24 cellular contexts compared by ENCODE assay signal in the genomic region with DNA sequence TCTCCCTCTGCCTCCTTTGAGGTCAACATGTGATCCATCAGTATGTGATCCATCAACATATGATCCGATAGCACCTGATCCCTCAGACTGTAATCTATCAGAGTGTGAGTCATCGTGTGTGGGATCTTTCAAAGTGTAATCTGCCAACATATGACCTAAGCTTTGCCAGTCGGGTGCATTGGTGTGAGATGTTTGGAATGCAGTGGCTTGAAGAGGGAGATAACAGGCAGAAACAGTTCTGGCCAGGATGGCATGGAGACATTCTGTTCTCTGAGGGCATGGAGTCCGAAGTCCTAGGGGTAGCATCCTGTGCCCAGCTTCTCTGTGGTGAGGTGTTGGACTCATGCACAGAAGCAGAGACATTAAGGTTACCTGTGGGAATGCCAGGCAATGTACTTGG.
DNase-seq lines count a peak whose midpoint lies in the region; TF ChIP-seq lines count a peak whose summit lies in the region.
"Had no signal": no experiment of that assay in that cellular context is flagged by ENCODE, and none has a peak within 500 bp of the region (broad histone marks: within the 10 kb centered on the region; RNA-seq: fewer than 3 reads in every experiment).

No MANE protein-coding gene starts in this region.

- H3F3A ChIP-seq in SK-N-SH (replicated peaks; ENCODE audit: insufficient read depth): no peaks in the 10 kb centered on the region

- CTCF ChIA-PET in SK-N-SH (lab: Yijun Ruan, JAX): interaction anchor here (1.0 to 1.2 kb wide), 2 partner anchors 10 to 25 kb away, joined by 3 read pairs; no protein-coding TSS in a partner anchor

- no peak overlapping the region for H2BK120ac ChIP-seq in mesenchymal stem cell (ENCODE audit: low read depth, low read length)

- DNase-seq in ELR (ENCODE audit: low read depth): peak; percentile 41
- DNase-seq in SK-N-SH: no peak
- DNase-seq in fibroblast of pulmonary artery (ENCODE audit: low read depth): peak; percentile 14
- DNase-seq in mucosa of gallbladder (ENCODE audit: low spot score): peak; percentile 56
- DNase-seq in mesenchymal stem cell: no peak
- DNase-seq in NCI-H510A (lab: John Stamatoyannopoulos, UW): no peak
- no peak for DNase-seq in SJCRH30
- DNase-seq in DMS79 (lab: John Stamatoyannopoulos, UW): no peak
- DNase-seq: activated CD8-positive, alpha-beta T cell treated with anti-CD3 and anti-CD28 coated beads, Interleukin-2, amount 10 ng/mL, durations not matched to agents 7 days and 5 days; activated naive CD4-positive, alpha-beta T cell treated with anti-CD3 and anti-CD28 coated beads for 36 hours; activated T-cell treated with anti-CD3 and anti-CD28 coated beads, Interleukin-2, amount 50 U/mL, for 24 hours; gastrocnemius medialis; H7; left lung; NCI-H1436 treated with DMSO at 0.1 percent for 48 hours; NCI-H2171; NCI-H774; occipital lobe; PC-3; sigmoid colon; stimulated activated naive CD4-positive, alpha-beta T cell treated with Interleukin-2 at 50 U/mL for 16 hours; T-helper 9 cell; thyroid gland had no signal

- H3K27me3 ChIP-seq in SK-N-SH (ENCODE audit: insufficient read depth) (no peaks in the 10 kb centered on the region), mesenchymal stem cell (ENCODE audit: control insufficient read depth in 1 of 2, insufficient read depth in 1 of 2, low read length in 2 of 2) (no peaks in the 10 kb centered on the region), SJCRH30 (no peaks in the 10 kb centered on the region)
- H3K27me3 ChIP-seq: ascending aorta, gastrocnemius medialis, left lung, sigmoid colon, thyroid gland had no signal

- H3K4ac ChIP-seq in mesenchymal stem cell (ENCODE audit: low read depth in 1 of 2, low read length in 2 of 2): no peak overlapping the region

- no peaks in the 10 kb centered on the region for H3K36me3 ChIP-seq in SK-N-SH (replicated peaks in 1 of 2; ENCODE audit: control insufficient read depth in 1 of 2, insufficient read depth in 2 of 2, low read length in 1 of 2)
- no peaks in the 10 kb centered on the region for H3K36me3 ChIP-seq in mesenchymal stem cell (ENCODE audit: control insufficient read depth in 1 of 2, insufficient read depth in 2 of 2, low read depth in 1 of 2, low read length in 2 of 2)
- no peaks in the 10 kb centered on the region for H3K36me3 ChIP-seq in SJCRH30
- H3K36me3 ChIP-seq: ascending aorta, gastrocnemius medialis, left lung, sigmoid colon, thyroid gland had no signal

- no peak overlapping the region for H2BK15ac ChIP-seq in mesenchymal stem cell (ENCODE audit: low read depth, poor library complexity, severe bottlenecking)

- no peak overlapping the region for H2AK5ac ChIP-seq in mesenchymal stem cell (ENCODE audit: low read length, severe bottlenecking)

- no peak overlapping the region for H3K23ac ChIP-seq in mesenchymal stem cell (ENCODE audit: low read length in 2 of 2)

- no peak overlapping the region for H4K8ac ChIP-seq in mesenchymal stem cell (ENCODE audit: low read length)

- no peak for TF ChIP-seq CTCF in SK-N-SH (IDR thresholded peaks at IDR 0.05)
- TF ChIP-seq CTCF in fibroblast of pulmonary artery (IDR thresholded peaks at IDR 0.05; ENCODE audit: low read length, missing control alignments): no peak

- H4K91ac ChIP-seq in mesenchymal stem cell (ENCODE audit: low read length): no peak overlapping the region

- 0 out of 4 replicates have a peak, but pooled peaks of 1 of the 2 experiments have one; percentile 10 for TF ChIP-seq EP300 in SK-N-SH (IDR thresholded peaks at IDR 0.05; ENCODE audit: borderline replicate concordance in 1 of 2, low read depth in 1 of 2, low read length in 1 of 2)

- H3K18ac ChIP-seq in mesenchymal stem cell (ENCODE audit: low read depth in 1 of 2, low read length in 2 of 2): no peak overlapping the region

- H3K4me2 ChIP-seq in SK-N-SH (no peak overlapping the region), mesenchymal stem cell (ENCODE audit: low read length, poor library complexity, severe bottlenecking) (no peak overlapping the region)

- POLR2A ChIA-PET in SK-N-SH (lab: Yijun Ruan, JAX): no interaction called here

- no peaks in the 10 kb centered on the region for H4K20me1 ChIP-seq in SK-N-SH (ENCODE audit: insufficient read depth)

- H3K9ac ChIP-seq in SK-N-SH (no peak overlapping the region), mesenchymal stem cell (ENCODE audit: low read length) (no peak overlapping the region)

- H3K79me2 ChIP-seq in SK-N-SH (ENCODE audit: insufficient read depth): no peaks in the 10 kb centered on the region

- 44% methylated on average over 4 of the region's 4 CpGs for WGBS in SK-N-SH (ENCODE audit: low lambda C conversion rate)
- WGBS in mesenchymal stem cell: 83% methylated on average over 4 of the region's 4 CpGs

- H2AFZ ChIP-seq in SK-N-SH (ENCODE audit: low read depth): no peak overlapping the region
- no peak overlapping the region for H2AFZ ChIP-seq in mesenchymal stem cell (ENCODE audit: low read depth, low read length)

- no peak for TF ChIP-seq RAD21 in SK-N-SH (IDR thresholded peaks at IDR 0.05; ENCODE audit: low read length)

- H3K4me1 ChIP-seq in SK-N-SH (ENCODE audit: control insufficient read depth in 1 of 2, insufficient read depth in 2 of 2, low read depth in 1 of 2, low read length in 1 of 2) (peaks cover 0 to 8% of the 10 kb centered on the region in 2 experiments; a peak in 2 of 4 replicates), mesenchymal stem cell (ENCODE audit: control insufficient read depth, insufficient read depth, low read depth, low read length) (no peaks in the 10 kb centered on the region), SJCRH30 (no peaks in the 10 kb centered on the region)
- H3K4me1 ChIP-seq: ascending aorta, gastrocnemius medialis, left lung, sigmoid colon, thyroid gland had no signal

- H3K14ac ChIP-seq in mesenchymal stem cell (ENCODE audit: low read length in 2 of 2): no peak overlapping the region

- H3K4me3 ChIP-seq in SK-N-SH (ENCODE audit: low read depth in 2 of 2, low read length in 1 of 2) (no peak overlapping the region), fibroblast of pulmonary artery (replicated peaks; ENCODE audit: low read depth, low read length) (no peak overlapping the region), mesenchymal stem cell (ENCODE audit: insufficient read depth in 1 of 2, low read depth in 1 of 2, low read length in 2 of 2) (no peak overlapping the region), SJCRH30 (no peak overlapping the region)
- H3K4me3 ChIP-seq: ascending aorta, gastrocnemius medialis, left lung, sigmoid colon, thyroid gland had no signal

- no peaks in the 10 kb centered on the region for H3K9me3 ChIP-seq in SK-N-SH
- no peaks in the 10 kb centered on the region for H3K9me3 ChIP-seq in mesenchymal stem cell (ENCODE audit: control insufficient read depth, low read length)
- no peaks in the 10 kb centered on the region for H3K9me3 ChIP-seq in SJCRH30 (replicated peaks)
- H3K9me3 ChIP-seq: ascending aorta, gastrocnemius medialis, left lung, sigmoid colon, thyroid gland had no signal

- no peaks in the 10 kb centered on the region for H3K79me1 ChIP-seq in mesenchymal stem cell (replicated peaks; ENCODE audit: low read length, poor library complexity, severe bottlenecking)

- H2BK5ac ChIP-seq in mesenchymal stem cell (ENCODE audit: low read depth, low read length, poor library complexity, severe bottlenecking): no peak overlapping the region

- H2BK12ac ChIP-seq in mesenchymal stem cell (ENCODE audit: low read length in 2 of 2): no peak overlapping the region

- H3K27ac ChIP-seq in SK-N-SH (ENCODE audit: low read depth in 2 of 2, low read length in 1 of 2): no peak overlapping the region
- H3K27ac ChIP-seq in mesenchymal stem cell (ENCODE audit: low read length, poor library complexity, severe bottlenecking): no peak overlapping the region
- no peak overlapping the region for H3K27ac ChIP-seq in SJCRH30
- H3K27ac ChIP-seq: ascending aorta, gastrocnemius medialis, left lung, sigmoid colon, thyroid gland had no signal

- H3K9me2 ChIP-seq in SK-N-SH: no peaks in the 10 kb centered on the region

TF ChIP-seq in SK-N-SH, 30 proteins besides CTCF, POLR2A, EP300 and RAD21:
- TF ChIP-seq JUND (IDR thresholded peaks at IDR 0.05) (0 out of 2 replicates have a peak, but pooled peaks have one; percentile 14), TCF12 (IDR thresholded peaks at IDR 0.05) (peak; percentile 59; the same call in 1 of the 2 replicates), FOSL2 (IDR thresholded peaks at IDR 0.05; ENCODE audit: borderline replicate concordance, low read depth) (peak; percentile 31; the same call in 1 of the 2 replicates)
- TF ChIP-seq, protein P1, sequence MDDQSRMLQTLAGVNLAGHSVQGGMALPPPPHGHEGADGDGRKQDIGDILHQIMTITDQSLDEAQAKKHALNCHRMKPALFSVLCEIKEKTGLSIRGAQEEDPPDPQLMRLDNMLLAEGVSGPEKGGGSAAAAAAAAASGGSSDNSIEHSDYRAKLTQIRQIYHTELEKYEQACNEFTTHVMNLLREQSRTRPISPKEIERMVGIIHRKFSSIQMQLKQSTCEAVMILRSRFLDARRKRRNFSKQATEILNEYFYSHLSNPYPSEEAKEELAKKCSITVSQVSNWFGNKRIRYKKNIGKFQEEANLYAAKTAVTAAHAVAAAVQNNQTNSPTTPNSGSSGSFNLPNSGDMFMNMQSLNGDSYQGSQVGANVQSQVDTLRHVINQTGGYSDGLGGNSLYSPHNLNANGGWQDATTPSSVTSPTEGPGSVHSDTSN (IDR thresholded peaks at IDR 0.05): peak; percentile 43; the same call in 1 of the 2 replicates
- TF ChIP-seq, protein P2, sequence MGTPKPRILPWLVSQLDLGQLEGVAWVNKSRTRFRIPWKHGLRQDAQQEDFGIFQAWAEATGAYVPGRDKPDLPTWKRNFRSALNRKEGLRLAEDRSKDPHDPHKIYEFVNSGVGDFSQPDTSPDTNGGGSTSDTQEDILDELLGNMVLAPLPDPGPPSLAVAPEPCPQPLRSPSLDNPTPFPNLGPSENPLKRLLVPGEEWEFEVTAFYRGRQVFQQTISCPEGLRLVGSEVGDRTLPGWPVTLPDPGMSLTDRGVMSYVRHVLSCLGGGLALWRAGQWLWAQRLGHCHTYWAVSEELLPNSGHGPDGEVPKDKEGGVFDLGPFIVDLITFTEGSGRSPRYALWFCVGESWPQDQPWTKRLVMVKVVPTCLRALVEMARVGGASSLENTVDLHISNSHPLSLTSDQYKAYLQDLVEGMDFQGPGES (IDR thresholded peaks at IDR 0.05; ENCODE audit: low read depth, low read length): no peak

Comparison
In these comparisons a context has a peak if more than half of its experiments do, and no peak if none do; other contexts are left out.
1. DNase-seq: peak in ELR (single experiment), fibroblast of pulmonary artery (single experiment) and mucosa of gallbladder (single experiment); none in SK-N-SH (single experiment), mesenchymal stem cell (single experiment), NCI-H510A (single experiment), SJCRH30 (0 of 2) and DMS79 (single experiment).